11 cellular contexts compared by ENCODE assay signal in genomic region chr19:17751912-17752273, GRCh38. TPM values are rescaled to one million over a fixed set of nuclear protein-coding genes. Genes with fewer than 3 reads are reported as not detected.
DNase-seq lines count a peak whose midpoint lies in the region; ATAC-seq, FAIRE-seq and TF ChIP-seq lines count a peak whose summit lies in the region.
"Had no signal": no experiment of that assay in that cellular context is flagged by ENCODE, and none has a peak within 500 bp of the region (broad histone marks: within the 10 kb centered on the region; RNA-seq: fewer than 3 reads in every experiment).

No MANE protein-coding gene starts in this region.

- H3K27me3 ChIP-seq in HepG2 (ENCODE audit: control insufficient read depth in 1 of 2, insufficient read depth in 2 of 2, low read length in 2 of 2) (no peaks in the 10 kb centered on the region), upper lobe of right lung (no peaks in the 10 kb centered on the region)

- BruUV-seq in HepG2 (replicated peaks; lab: Mats Ljungman, UMichigan): no TSS peak

- peak overlapping the region; percentile 22 to 53 (median 47); a peak in 4 of 6 replicates for H3K4me3 ChIP-seq in HepG2 (replicated peaks in 1 of 3; ENCODE audit: insufficient read depth in 1 of 3, low read depth in 2 of 3, low read length in 3 of 3)
- H3K4me3 ChIP-seq in upper lobe of right lung: peak overlapping the region; percentile 37
- no peak overlapping the region for H3K4me3 ChIP-seq in kidney (ENCODE audit: low read length in 2 of 2)

- H3K27me3 Mint-ChIP-seq in activated naive CD4-positive, alpha-beta T cell treated with anti-CD3 and anti-CD28 coated beads for 36 hours (ENCODE audit: low read depth): no peaks in the 10 kb centered on the region
- no peaks in the 10 kb centered on the region for H3K27me3 Mint-ChIP-seq in T-cell

- intact Hi-C loops in activated naive CD4-positive, alpha-beta T cell treated with anti-CD3 and anti-CD28 coated beads for 36 hours (cut with micrococcal nuclease): loop anchor here (10.0 kb wide), 1 partner anchor 417 kb away; the partner anchor contains the start of genes ANO8 and GTPBP3
- intact Hi-C loops in HepG2 (cut with micrococcal nuclease; ENCODE audit: unreplicated experiment): no loop called here
- intact Hi-C loops in upper lobe of right lung (cut with DNase I): no loop called here
- intact Hi-C loops in kidney (cut with DNase I): no loop called here

- H3K27ac Mint-ChIP-seq in activated naive CD4-positive, alpha-beta T cell treated with anti-CD3 and anti-CD28 coated beads for 36 hours: peak overlapping the region; percentile 91
- H3K27ac Mint-ChIP-seq in T-cell: peak overlapping the region; percentile 94 to 97
- H3K27ac Mint-ChIP-seq: nephron progenitor cell had no signal

- TF ChIP-seq CTCF in HepG2 (CRISPR knock-in tag; IDR thresholded peaks at IDR 0.05) (no peak), upper lobe of right lung (IDR thresholded peaks at IDR 0.05) (no peak), kidney (IDR thresholded peaks at IDR 0.05; ENCODE audit: borderline replicate concordance, extremely low read depth, insufficient read depth) (no peak), GM10248 (IDR thresholded peaks at IDR 0.05; ENCODE audit: control extremely low read depth, extremely low read depth, low read depth, missing control alignments) (no peak)

- TF ChIP-seq POLR2A in HepG2 (IDR thresholded peaks at IDR 0.05; ENCODE audit: insufficient read depth in 1 of 2, low read depth in 2 of 2, low read length in 2 of 2): no peak

- TF ChIP-seq RAD21 in HepG2 (CRISPR knock-in tag; IDR thresholded peaks at IDR 0.05): no peak

- no peaks in the 10 kb centered on the region for H3K36me3 ChIP-seq in HepG2 (replicated peaks in 1 of 2; ENCODE audit: control insufficient read depth in 1 of 2, insufficient read depth in 2 of 2, low read length in 2 of 2)
- no peaks in the 10 kb centered on the region for H3K36me3 ChIP-seq in upper lobe of right lung
- H3K36me3 ChIP-seq in kidney (ENCODE audit: control insufficient read depth in 1 of 2, insufficient read depth in 2 of 2, low read length in 2 of 2): no peaks in the 10 kb centered on the region

- no peaks in the 10 kb centered on the region for H3K79me2 ChIP-seq in HepG2 (ENCODE audit: insufficient read depth, low read length)

- H3K9me3 ChIP-seq in HepG2 (ENCODE audit: low read length): no peaks in the 10 kb centered on the region
- no peaks in the 10 kb centered on the region for H3K9me3 ChIP-seq in upper lobe of right lung
- no peaks in the 10 kb centered on the region for H3K9me3 ChIP-seq in kidney (ENCODE audit: control insufficient read depth in 1 of 2, low read length in 2 of 2)

- POLR2A ChIA-PET in T-cell (lab: Charles Lee) (interaction anchor here in 1 of 2 donors (0.6 kb wide), 1 partner anchor 1161 kb away, joined by 4 read pairs; no protein-coding TSS in a partner anchor), HepG2 (lab: Yijun Ruan, JAX) (no interaction called here), GM10248 (lab: Yijun Ruan, JAX) (interaction anchor here (0.6 kb wide), 1 partner anchor 74 kb away, joined by 4 read pairs; no protein-coding TSS in a partner anchor)

- ATAC-seq in T-cell (replicated peaks in 1 of 4) (no peak), HepG2 (no peak), upper lobe of right lung (no peak)

- H3K4me1 Mint-ChIP-seq in activated naive CD4-positive, alpha-beta T cell treated with anti-CD3 and anti-CD28 coated beads for 36 hours (ENCODE audit: low read depth): peaks cover 60% of the 10 kb centered on the region
- peaks cover 56 to 73% (median 58%) of the 10 kb centered on the region in 3 donors for H3K4me1 Mint-ChIP-seq in T-cell

- H3K27ac ChIP-seq in HepG2 (ENCODE audit: extremely low read length, insufficient read depth, low read length): peak overlapping the region; percentile 19
- H3K27ac ChIP-seq in upper lobe of right lung: peak overlapping the region; percentile 58
- no peak overlapping the region for H3K27ac ChIP-seq in kidney (ENCODE audit: low read depth in 2 of 2, low read length in 2 of 2)

- CTCF ChIA-PET in activated naive CD4-positive, alpha-beta T cell treated with anti-CD3 and anti-CD28 coated beads for 36 hours (lab: Charles Lee): interaction anchor here (1.0 kb wide), 1 partner anchor 179 kb away, joined by 3 read pairs; no protein-coding TSS in a partner anchor
- CTCF ChIA-PET in T-cell (lab: Charles Lee) (interaction anchor here (0.7 to 1.0 kb wide), 2 partner anchors 179 to 186 kb away, joined by 4 to 5 read pairs; no protein-coding TSS in a partner anchor), HepG2 (lab: Yijun Ruan, JAX; ENCODE audit: low intra/inter-chr PET ratio, low total read pairs) (no interaction called here), GM10248 (lab: Yijun Ruan, JAX) (interaction anchor here (0.6 to 10.6 kb wide), 10 partner anchors 9 to 624 kb away, joined by 3 to 151 read pairs (median 4); no protein-coding TSS in a partner anchor)

- H3K36me3 Mint-ChIP-seq in activated naive CD4-positive, alpha-beta T cell treated with anti-CD3 and anti-CD28 coated beads for 36 hours (ENCODE audit: low read depth): peaks cover 20% of the 10 kb centered on the region
- peaks cover 16% of the 10 kb centered on the region for H3K36me3 Mint-ChIP-seq in T-cell

- peak overlapping the region; percentile 80 for H3K4me3 Mint-ChIP-seq in activated naive CD4-positive, alpha-beta T cell treated with anti-CD3 and anti-CD28 coated beads for 36 hours
- peak overlapping the region; percentile 92 to 97 (median 94) for H3K4me3 Mint-ChIP-seq in T-cell
- H3K4me3 Mint-ChIP-seq: nephron progenitor cell had no signal

- H3K9me3 Mint-ChIP-seq in activated naive CD4-positive, alpha-beta T cell treated with anti-CD3 and anti-CD28 coated beads for 36 hours: no peaks in the 10 kb centered on the region
- no peaks in the 10 kb centered on the region for H3K9me3 Mint-ChIP-seq in T-cell
- H3K9me3 Mint-ChIP-seq: nephron progenitor cell had no signal

- H2AFZ ChIP-seq in HepG2 (ENCODE audit: low read length): no peak overlapping the region

- no peak overlapping the region; the same call in 1 of the 2 replicates for H3K9ac ChIP-seq in HepG2 (ENCODE audit: insufficient read depth, low read depth, low read length)
- H3K9ac ChIP-seq in kidney (ENCODE audit: low read length in 2 of 2): no peak overlapping the region

- H4K20me1 ChIP-seq in HepG2 (ENCODE audit: insufficient read depth, low read length): no peaks in the 10 kb centered on the region

- 81% methylated on average over 2 of the region's 2 CpGs for WGBS in HepG2 (ENCODE audit: low lambda C conversion rate)

- FAIRE-seq in HepG2 (lab: Jason Lieb, UNC) (no peak), kidney (lab: Jason Lieb, UNC) (no peak)
- FAIRE-seq: endothelial cell of umbilical vein had no signal

- H3K4me1 ChIP-seq in HepG2 (ENCODE audit: insufficient read depth, low read length) (peaks cover 68% of the 10 kb centered on the region), upper lobe of right lung (peaks cover 10% of the 10 kb centered on the region), kidney (ENCODE audit: control insufficient read depth in 1 of 2, insufficient read depth in 1 of 2, low read depth in 1 of 2, low read length in 2 of 2) (no peaks in the 10 kb centered on the region)

- in situ Hi-C loops in HepG2 (cut with HindIII; ENCODE audit: extremely low pct_ligation_motif_present, low pct_unique_long_range_greater_than_20kb): no loop called here

- peak overlapping the region; percentile 79 for H3K4me2 ChIP-seq in HepG2 (ENCODE audit: low read depth, low read length)

- DNase-seq in activated naive CD4-positive, alpha-beta T cell treated with anti-CD3 and anti-CD28 coated beads for 36 hours: no peak
- DNase-seq in activated naive CD4-positive, alpha-beta T cell (lab: John Stamatoyannopoulos, UW): no peak
- DNase-seq in T-cell: no peak
- no peak for DNase-seq in HepG2 (ENCODE audit: low spot score)
- no peak for DNase-seq in upper lobe of right lung
- no peak for DNase-seq in kidney tubule cell (ENCODE audit: low spot score)
- no peak for DNase-seq in kidney
- DNase-seq in GM10248 (ENCODE audit: extremely low spot score): no peak
- DNase-seq: NCI-H524, nephron progenitor cell had no signal

- no peak for TF ChIP-seq EP300 in HepG2 (IDR thresholded peaks at IDR 0.05; ENCODE audit: low read depth in 2 of 2, low read length in 2 of 2)
- TF ChIP-seq EP300 in HepG2 (CRISPR knock-in tag; IDR thresholded peaks at IDR 0.05; ENCODE audit: borderline replicate concordance): no peak

RNA-seq across cellular contexts. Expression of gene FCHO1, which starts 0.6 kb away (rescaled TPM):
- total RNA-seq in activated naive CD4-positive, alpha-beta T cell treated with anti-CD3 and anti-CD28 coated beads for 36 hours: 10 to 100 TPM; 48.9 to 56.8 TPM
- 100 to 1,000 TPM in 3 of 5 donors, 10 to 100 TPM in 2; 63.0 to 129 (median 118) TPM for total RNA-seq in T-cell
- total RNA-seq in HepG2 (2016; rRNA removed; fragmentation: Illumina TruSeq; extraction: Trizol): 1.2 and 1.3 TPM in 2 replicates
- total RNA-seq in HepG2 (2016; cell fraction: cytosol; rRNA removed; fragmentation: Illumina TruSeq; extraction: Trizol; ENCODE audit: low read depth): 0.18 and 1.7 TPM in 2 replicates
- 0.45 and 2.3 TPM in 2 replicates for total RNA-seq in HepG2 (2016; cell fraction: insoluble cytoplasmic fraction; rRNA removed; fragmentation: Illumina TruSeq; extraction: Trizol)
- 1.4 TPM in 2 replicates for total RNA-seq in HepG2 (2016; cell fraction: membrane; rRNA removed; fragmentation: Illumina TruSeq; extraction: Trizol)
- 1.6 and 3.1 TPM in 2 replicates for total RNA-seq in HepG2 (2016; cell fraction: nucleus; rRNA removed; fragmentation: Illumina TruSeq; extraction: Trizol)
- polyA plus RNA-seq in HepG2 (2011; rRNA removed): 2.5 and 3.1 TPM in 2 replicates
- polyA plus RNA-seq in HepG2 (2011; cell fraction: cytosol; rRNA removed): 0.95 and 1.5 TPM in 2 replicates
- polyA plus RNA-seq in HepG2 (2011; cell fraction: nucleus; rRNA removed): 23.2 and 28.6 TPM in 2 replicates
- 4.3 and 5.3 TPM in 2 replicates for polyA plus RNA-seq in HepG2 (2012)
- polyA plus RNA-seq in HepG2 (2016; cell fraction: cytosol; fragmentation: Illumina TruSeq; extraction: Trizol; ENCODE audit: low read depth): 0.75 and 1.1 TPM in 2 replicates
- 0.76 and 2.0 TPM in 2 replicates for polyA plus RNA-seq in HepG2 (2016; cell fraction: insoluble cytoplasmic fraction; fragmentation: Illumina TruSeq; extraction: Trizol; ENCODE audit: low read depth)
- polyA plus RNA-seq in HepG2 (2016; cell fraction: membrane; fragmentation: Illumina TruSeq; extraction: Trizol; ENCODE audit: low read depth): 0.88 and 1.4 TPM in 2 replicates
- 4.8 and 5.1 TPM in 2 replicates for polyA plus RNA-seq in HepG2 (2016; cell fraction: nucleus; fragmentation: Illumina TruSeq; extraction: Trizol; ENCODE audit: insufficient read depth, low read depth)
- polyA minus RNA-seq in HepG2 (2011; rRNA and poly(A)+ RNA removed; ENCODE audit: low replicate concordance): 1.3 and 16.7 TPM in 2 replicates
- polyA minus RNA-seq in HepG2 (2011; cell fraction: cytosol; rRNA and poly(A)+ RNA removed): 2.5 and 4.6 TPM in 2 replicates
- polyA minus RNA-seq in HepG2 (2011; cell fraction: nucleus; rRNA and poly(A)+ RNA removed): 20.1 and 21.3 TPM in 2 replicates
- 7.4 TPM for total RNA-seq in upper lobe of right lung
- 5.9 TPM for total RNA-seq in kidney
- polyA plus RNA-seq in kidney (ENCODE audit: insufficient read depth, low read depth, low replicate concordance): 0.52 TPM

RNA-seq across cellular contexts. Expression of gene MAP1S, which starts 32.6 kb away (rescaled TPM):
- 10 to 100 TPM; 46.8 to 51.8 TPM for total RNA-seq in activated naive CD4-positive, alpha-beta T cell treated with anti-CD3 and anti-CD28 coated beads for 36 hours
- total RNA-seq in T-cell (10 to 100 TPM; 32.8 to 78.5 (median 66.0) TPM), HepG2 (2016; rRNA removed; fragmentation: Illumina TruSeq; extraction: Trizol) (3.8 and 12.2 TPM in 2 replicates), upper lobe of right lung (71.4 TPM), kidney (56.1 TPM)
- total RNA-seq in HepG2 (2016; cell fraction: cytosol; rRNA removed; fragmentation: Illumina TruSeq; extraction: Trizol; ENCODE audit: low read depth): 2.4 and 2.8 TPM in 2 replicates
- total RNA-seq in HepG2 (2016; cell fraction: insoluble cytoplasmic fraction; rRNA removed; fragmentation: Illumina TruSeq; extraction: Trizol): 6.4 and 9.5 TPM in 2 replicates
- total RNA-seq in HepG2 (2016; cell fraction: membrane; rRNA removed; fragmentation: Illumina TruSeq; extraction: Trizol): 6.3 and 6.5 TPM in 2 replicates
- total RNA-seq in HepG2 (2016; cell fraction: nucleus; rRNA removed; fragmentation: Illumina TruSeq; extraction: Trizol): 6.7 and 10.0 TPM in 2 replicates
- polyA plus RNA-seq in HepG2 (2011; rRNA removed) (7.3 and 8.2 TPM in 2 replicates), kidney (ENCODE audit: insufficient read depth, low read depth, low replicate concordance) (25.2 TPM)
- 3.3 and 5.6 TPM in 2 replicates for polyA plus RNA-seq in HepG2 (2011; cell fraction: cytosol; rRNA removed)
- 34.8 and 36.5 TPM in 2 replicates for polyA plus RNA-seq in HepG2 (2011; cell fraction: nucleus; rRNA removed)
- 18.2 and 28.7 TPM in 2 replicates for polyA plus RNA-seq in HepG2 (2012)
- polyA plus RNA-seq in HepG2 (2016; cell fraction: cytosol; fragmentation: Illumina TruSeq; extraction: Trizol; ENCODE audit: low read depth): 1.0 and 1.3 TPM in 2 replicates
- polyA plus RNA-seq in HepG2 (2016; cell fraction: insoluble cytoplasmic fraction; fragmentation: Illumina TruSeq; extraction: Trizol; ENCODE audit: low read depth): 8.8 and 13.1 TPM in 2 replicates
- 2.1 and 3.2 TPM in 2 replicates for polyA plus RNA-seq in HepG2 (2016; cell fraction: membrane; fragmentation: Illumina TruSeq; extraction: Trizol; ENCODE audit: low read depth)
- polyA plus RNA-seq in HepG2 (2016; cell fraction: nucleus; fragmentation: Illumina TruSeq; extraction: Trizol; ENCODE audit: insufficient read depth, low read depth): 15.3 and 23.8 TPM in 2 replicates
- polyA minus RNA-seq in HepG2 (2011; rRNA and poly(A)+ RNA removed; ENCODE audit: low replicate concordance): 37.6 and 52.5 TPM in 2 replicates
- 19.4 and 24.6 TPM in 2 replicates for polyA minus RNA-seq in HepG2 (2011; cell fraction: cytosol; rRNA and poly(A)+ RNA removed)
- 10.9 and 11.4 TPM in 2 replicates for polyA minus RNA-seq in HepG2 (2011; cell fraction: nucleus; rRNA and poly(A)+ RNA removed)

RNA-seq across cellular contexts. Expression of gene B3GNT3, which starts 43.0 kb away (rescaled TPM):
- total RNA-seq in activated naive CD4-positive, alpha-beta T cell treated with anti-CD3 and anti-CD28 coated beads for 36 hours: under 1 TPM; 0.17 to 0.19 TPM
- total RNA-seq in T-cell (1 to 10 TPM in 1 of 5 donors, under 1 TPM in 4; 0.12 to 1.2 (median 0.79) TPM), HepG2 (2016; rRNA removed; fragmentation: Illumina TruSeq; extraction: Trizol) (0.48 and 0.86 TPM in 2 replicates), upper lobe of right lung (2.1 TPM), kidney (36.2 TPM)
- total RNA-seq in HepG2 (2016; cell fraction: cytosol; rRNA removed; fragmentation: Illumina TruSeq; extraction: Trizol; ENCODE audit: low read depth): 0.18 and 0.40 TPM in 2 replicates
- 0.36 and 1.2 TPM in 2 replicates for total RNA-seq in HepG2 (2016; cell fraction: insoluble cytoplasmic fraction; rRNA removed; fragmentation: Illumina TruSeq; extraction: Trizol)
- 0.38 and 0.43 TPM in 2 replicates for total RNA-seq in HepG2 (2016; cell fraction: membrane; rRNA removed; fragmentation: Illumina TruSeq; extraction: Trizol)
- 1.0 and 1.3 TPM in 2 replicates for total RNA-seq in HepG2 (2016; cell fraction: nucleus; rRNA removed; fragmentation: Illumina TruSeq; extraction: Trizol)
- polyA plus RNA-seq in HepG2 (2011; rRNA removed) (4.0 and 8.6 TPM in 2 replicates), kidney (ENCODE audit: insufficient read depth, low read depth, low replicate concordance) (2.0 TPM)
- 4.2 and 6.3 TPM in 2 replicates for polyA plus RNA-seq in HepG2 (2011; cell fraction: cytosol; rRNA removed)
- 3.5 and 4.5 TPM in 2 replicates for polyA plus RNA-seq in HepG2 (2011; cell fraction: nucleus; rRNA removed)
- 9.1 and 10.5 TPM in 2 replicates for polyA plus RNA-seq in HepG2 (2012)
- polyA plus RNA-seq in HepG2 (2016; cell fraction: cytosol; fragmentation: Illumina TruSeq; extraction: Trizol; ENCODE audit: low read depth): 0.10 and 0.18 TPM in 2 replicates
- 0.61 and 0.62 TPM in 2 replicates for polyA plus RNA-seq in HepG2 (2016; cell fraction: insoluble cytoplasmic fraction; fragmentation: Illumina TruSeq; extraction: Trizol; ENCODE audit: low read depth)
- 0.29 and 0.35 TPM in 2 replicates for polyA plus RNA-seq in HepG2 (2016; cell fraction: membrane; fragmentation: Illumina TruSeq; extraction: Trizol; ENCODE audit: low read depth)
- 1.8 and 2.3 TPM in 2 replicates for polyA plus RNA-seq in HepG2 (2016; cell fraction: nucleus; fragmentation: Illumina TruSeq; extraction: Trizol; ENCODE audit: insufficient read depth, low read depth)
- 2.7 and 11.1 TPM in 2 replicates for polyA minus RNA-seq in HepG2 (2011; rRNA and poly(A)+ RNA removed; ENCODE audit: low replicate concordance)
- polyA minus RNA-seq in HepG2 (2011; cell fraction: cytosol; rRNA and poly(A)+ RNA removed): 3.0 and 4.7 TPM in 2 replicates
- polyA minus RNA-seq in HepG2 (2011; cell fraction: nucleus; rRNA and poly(A)+ RNA removed): 1.8 and 3.1 TPM in 2 replicates
- total RNA-seq: endothelial cell of umbilical vein had no signal

Comparison
In these comparisons a context has a peak if more than half of its experiments do, and no peak if none do; other contexts are left out.
1. H3K27ac ChIP-seq: peak in HepG2 (single experiment) and upper lobe of right lung (single experiment); none in kidney (0 of 2).
2. H3K4me3 ChIP-seq: peak in HepG2 (3 of 3) and upper lobe of right lung (single experiment); none in kidney (0 of 2).
3. RNA of gene B3GNT3, which starts 43.0 kb away (total RNA-seq): 36.2 TPM in kidney (single experiment); 2.1 TPM in upper lobe of right lung (single experiment), 0.18 to 1.3 TPM in HepG2, 0.12 to 1.2 TPM in T-cell and 0.17 to 0.19 TPM in activated naive CD4-positive, alpha-beta T cell treated with anti-CD3 and anti-CD28 coated beads for 36 hours; every median in the first group is over 10 times any median in the second.